38 cellular contexts compared by ENCODE assay signal in genomic region chr3:138007898-138008297, GRCh38. TPM values are rescaled to one million over a fixed set of nuclear protein-coding genes. Genes with fewer than 3 reads are reported as not detected.
"Had no signal": no experiment of that assay in that cellular context is flagged by ENCODE, and none has a peak within 500 bp of the region (broad histone marks: within the 10 kb centered on the region; RNA-seq: fewer than 3 reads in every experiment).

No MANE protein-coding gene starts in this region.

- ATAC-seq: activated CD4-positive, alpha-beta T cell treated with anti-CD3 and anti-CD28 coated beads for 36 hours; activated CD4-positive, CD25-positive, alpha-beta regulatory T cell treated with anti-CD3 and anti-CD28 coated beads, Interleukin-2, amount 50 U/mL, for 24 hours; activated CD8-positive, alpha-beta memory T cell treated with anti-CD3 and anti-CD28 coated beads, Interleukin-2, amount 10 ng/mL, durations not matched to agents 7 days and 5 days; activated CD8-positive, alpha-beta T cell treated with anti-CD3 and anti-CD28 coated beads, Interleukin-2, amount 10 ng/mL, durations not matched to agents 7 days and 5 days; activated naive CD8-positive, alpha-beta T cell treated with anti-CD3 and anti-CD28 coated beads, Interleukin-2, amount 50 U/mL, for 24 hours had no signal

- H3K27ac Mint-ChIP-seq: activated CD4-positive, alpha-beta memory T cell treated with anti-CD3 and anti-CD28 coated beads, Interleukin-2, amount 10 ng/mL, durations not matched to agents 7 days and 5 days; activated CD4-positive, alpha-beta T cell treated with anti-CD3 and anti-CD28 coated beads for 36 hours; activated CD8-positive, alpha-beta memory T cell treated with anti-CD3 and anti-CD28 coated beads, Interleukin-2, amount 10 ng/mL, durations not matched to agents 7 days and 5 days; activated CD8-positive, alpha-beta T cell treated with anti-CD3 and anti-CD28 coated beads, Interleukin-2, amount 10 ng/mL, durations not matched to agents 7 days and 5 days; activated naive CD4-positive, alpha-beta T cell treated with anti-CD3 and anti-CD28 coated beads, Interleukin-2, amount 10 ng/mL, durations not matched to agents 7 days and 5 days; activated naive CD4-positive, alpha-beta T cell treated with anti-CD3 and anti-CD28 coated beads, Interleukin-2, amount 50 U/mL, for 24 hours; activated naive CD8-positive, alpha-beta T cell; activated naive CD8-positive, alpha-beta T cell treated with anti-CD3 and anti-CD28 coated beads, Interleukin-2, amount 10 ng/mL, durations not matched to agents 7 days and 5 days; activated naive CD8-positive, alpha-beta T cell treated with anti-CD3 and anti-CD28 coated beads, Interleukin-2, amount 50 U/mL, for 24 hours; activated T-cell treated with anti-CD3 and anti-CD28 coated beads, Interleukin-2, amount 50 U/mL, for 24 hours; activated T-helper 2 cell treated with anti-CD3 and anti-CD28 coated beads, Interferon-gamma antibody, Interleukin-2, Interleukin-4, amounts not matched to agents 10 μg/mL and 5 μg/mL and 100 μg/mL, durations not matched to agents 14 hours and 24 hours and 36 hours; brain; T-helper 1 cell treated with Interleukin-12 subunit alpha and Interleukin-12 subunit beta and Interleukin-4 antibody, amounts not matched to agents 30 μg/mL and 1 μg/mL, for 36 hours; T-helper 2 cell treated with Interferon-gamma antibody and Interleukin-4, amounts not matched to agents 5 μg/mL and 100 μg/mL, for 36 hours had no signal

- FAIRE-seq: bronchial epithelial cell, TTC549 had no signal

- H3K27ac ChIP-seq: ascending aorta, cardiac muscle cell, VCaP had no signal

- H3K9me3 ChIP-seq: ascending aorta had no signal

- H3K4me3 Mint-ChIP-seq: activated CD4-positive, alpha-beta memory T cell treated with anti-CD3 and anti-CD28 coated beads, Interleukin-2, amount 10 ng/mL, durations not matched to agents 7 days and 5 days; activated CD4-positive, alpha-beta T cell treated with anti-CD3 and anti-CD28 coated beads for 36 hours; activated CD8-positive, alpha-beta memory T cell treated with anti-CD3 and anti-CD28 coated beads, Interleukin-2, amount 10 ng/mL, durations not matched to agents 7 days and 5 days; activated CD8-positive, alpha-beta T cell treated with anti-CD3 and anti-CD28 coated beads, Interleukin-2, amount 10 ng/mL, durations not matched to agents 7 days and 5 days; activated naive CD4-positive, alpha-beta T cell treated with anti-CD3 and anti-CD28 coated beads, Interleukin-2, amount 10 ng/mL, durations not matched to agents 7 days and 5 days; activated naive CD4-positive, alpha-beta T cell treated with anti-CD3 and anti-CD28 coated beads, Interleukin-2, amount 50 U/mL, for 24 hours; activated naive CD8-positive, alpha-beta T cell; activated naive CD8-positive, alpha-beta T cell treated with anti-CD3 and anti-CD28 coated beads, Interleukin-2, amount 10 ng/mL, durations not matched to agents 7 days and 5 days; activated naive CD8-positive, alpha-beta T cell treated with anti-CD3 and anti-CD28 coated beads, Interleukin-2, amount 50 U/mL, for 24 hours; activated T-cell treated with anti-CD3 and anti-CD28 coated beads, Interleukin-2, amount 50 U/mL, for 24 hours; brain; central memory CD8-positive, alpha-beta T cell; T-helper 1 cell treated with Interleukin-12 subunit alpha and Interleukin-12 subunit beta and Interleukin-4 antibody, amounts not matched to agents 30 μg/mL and 1 μg/mL, for 36 hours; T-helper 2 cell treated with Interferon-gamma antibody and Interleukin-4, amounts not matched to agents 5 μg/mL and 100 μg/mL, for 36 hours had no signal

- H3K4me1 ChIP-seq: ascending aorta had no signal

- H3K36me3 ChIP-seq: ascending aorta, cardiac muscle cell had no signal

- DNase-seq: activated CD4-positive, alpha-beta memory T cell treated with anti-CD3 and anti-CD28 coated beads, Interleukin-2, amount 10 ng/mL, durations not matched to agents 7 days and 5 days; activated CD4-positive, alpha-beta T cell treated with anti-CD3 and anti-CD28 coated beads for 1 hour; activated CD4-positive, alpha-beta T cell treated with anti-CD3 and anti-CD28 coated beads for 36 hours; activated CD4-positive, alpha-beta T cell treated with anti-CD3 and anti-CD28 coated beads for 48 hours; activated CD4-positive, alpha-beta T cell treated with anti-CD3 and anti-CD28 coated beads, Interleukin-2, amount 50 U/mL, for 1 hour; activated CD4-positive, alpha-beta T cell treated with anti-CD3 and anti-CD28 coated beads, Interleukin-2, amount 50 U/mL, for 48 hours; activated CD4-positive, CD25-positive, alpha-beta regulatory T cell; activated CD8-positive, alpha-beta memory T cell treated with anti-CD3 and anti-CD28 coated beads for 24 hours; activated CD8-positive, alpha-beta memory T cell treated with anti-CD3 and anti-CD28 coated beads, Interleukin-2, amount 10 ng/mL, durations not matched to agents 7 days and 5 days; activated CD8-positive, alpha-beta memory T cell treated with anti-CD3 and anti-CD28 coated beads, Interleukin-2, amount 50 U/mL, for 48 hours; activated CD8-positive, alpha-beta T cell treated with anti-CD3 and anti-CD28 coated beads, Interleukin-2, amount 10 ng/mL, durations not matched to agents 7 days and 5 days; activated effector memory CD4-positive, alpha-beta T cell treated with Interleukin-2 at 50 U/mL for 16 hours; activated gamma-delta T cell; activated naive CD4-positive, alpha-beta T cell treated with anti-CD3 and anti-CD28 coated beads, Interleukin-2, amount 10 ng/mL, durations not matched to agents 7 days and 5 days; activated naive CD4-positive, alpha-beta T cell treated with Interleukin-2 at 50 U/mL for 16 hours; activated naive CD8-positive, alpha-beta T cell treated with anti-CD3 and anti-CD28 coated beads, Interleukin-2, amount 10 ng/mL, durations not matched to agents 7 days and 5 days; activated naive CD8-positive, alpha-beta T cell treated with anti-CD3 and anti-CD28 coated beads, Interleukin-2, amount 50 U/mL, for 24 hours; activated T-cell treated with anti-CD3 and anti-CD28 coated beads, Interleukin-2, amount 50 U/mL, for 24 hours; activated T-cell treated with anti-CD3 and anti-CD28 coated beads, Interleukin-2, amount 50 U/mL, for 48 hours; amygdala; anterior cingulate cortex; caudate nucleus; T-helper 1 cell; T-helper 2 cell; T-helper 9 cell had no signal

- H3K4me3 ChIP-seq: ascending aorta, cardiac muscle cell had no signal

- H3K27me3 Mint-ChIP-seq: activated CD4-positive, alpha-beta memory T cell treated with anti-CD3 and anti-CD28 coated beads, Interleukin-2, amount 10 ng/mL, durations not matched to agents 7 days and 5 days; activated naive CD4-positive, alpha-beta T cell treated with anti-CD3 and anti-CD28 coated beads, Interleukin-2, amount 10 ng/mL, durations not matched to agents 7 days and 5 days; activated naive CD4-positive, alpha-beta T cell treated with anti-CD3 and anti-CD28 coated beads, Interleukin-2, amount 50 U/mL, for 24 hours; activated T-cell treated with anti-CD3 and anti-CD28 coated beads, Interleukin-2, amount 50 U/mL, for 24 hours; brain had no signal

- H3K4me1 Mint-ChIP-seq: activated CD4-positive, alpha-beta memory T cell treated with anti-CD3 and anti-CD28 coated beads, Interleukin-2, amount 10 ng/mL, durations not matched to agents 7 days and 5 days; activated CD4-positive, alpha-beta T cell treated with anti-CD3 and anti-CD28 coated beads for 36 hours; activated CD8-positive, alpha-beta memory T cell treated with anti-CD3 and anti-CD28 coated beads, Interleukin-2, amount 10 ng/mL, durations not matched to agents 7 days and 5 days; activated naive CD4-positive, alpha-beta T cell treated with anti-CD3 and anti-CD28 coated beads, Interleukin-2, amount 10 ng/mL, durations not matched to agents 7 days and 5 days; activated naive CD4-positive, alpha-beta T cell treated with anti-CD3 and anti-CD28 coated beads, Interleukin-2, amount 50 U/mL, for 24 hours; activated naive CD8-positive, alpha-beta T cell treated with anti-CD3 and anti-CD28 coated beads, Interleukin-2, amount 10 ng/mL, durations not matched to agents 7 days and 5 days; activated naive CD8-positive, alpha-beta T cell treated with anti-CD3 and anti-CD28 coated beads, Interleukin-2, amount 50 U/mL, for 24 hours; brain; central memory CD8-positive, alpha-beta T cell had no signal

- H3K9me3 Mint-ChIP-seq: activated CD4-positive, alpha-beta memory T cell treated with anti-CD3 and anti-CD28 coated beads, Interleukin-2, amount 10 ng/mL, durations not matched to agents 7 days and 5 days; activated naive CD4-positive, alpha-beta T cell treated with anti-CD3 and anti-CD28 coated beads, Interleukin-2, amount 10 ng/mL, durations not matched to agents 7 days and 5 days; activated naive CD4-positive, alpha-beta T cell treated with anti-CD3 and anti-CD28 coated beads, Interleukin-2, amount 50 U/mL, for 24 hours; activated naive CD8-positive, alpha-beta T cell treated with anti-CD3 and anti-CD28 coated beads, Interleukin-2, amount 10 ng/mL, durations not matched to agents 7 days and 5 days; activated naive CD8-positive, alpha-beta T cell treated with anti-CD3 and anti-CD28 coated beads, Interleukin-2, amount 50 U/mL, for 24 hours; activated T-cell treated with anti-CD3 and anti-CD28 coated beads, Interleukin-2, amount 50 U/mL, for 24 hours; activated T-helper 2 cell treated with anti-CD3 and anti-CD28 coated beads, Interferon-gamma antibody, Interleukin-2, Interleukin-4, amounts not matched to agents 10 μg/mL and 5 μg/mL and 100 μg/mL, durations not matched to agents 14 hours and 24 hours and 36 hours; brain; central memory CD8-positive, alpha-beta T cell; T-helper 1 cell treated with Interleukin-12 subunit alpha and Interleukin-12 subunit beta and Interleukin-4 antibody, amounts not matched to agents 30 μg/mL and 1 μg/mL, for 36 hours; T-helper 2 cell treated with Interferon-gamma antibody and Interleukin-4, amounts not matched to agents 5 μg/mL and 100 μg/mL, for 36 hours had no signal

- H3K36me3 Mint-ChIP-seq: activated CD8-positive, alpha-beta memory T cell treated with anti-CD3 and anti-CD28 coated beads, Interleukin-2, amount 10 ng/mL, durations not matched to agents 7 days and 5 days; activated naive CD4-positive, alpha-beta T cell treated with anti-CD3 and anti-CD28 coated beads, Interleukin-2, amount 10 ng/mL, durations not matched to agents 7 days and 5 days; activated naive CD4-positive, alpha-beta T cell treated with anti-CD3 and anti-CD28 coated beads, Interleukin-2, amount 50 U/mL, for 24 hours; activated naive CD8-positive, alpha-beta T cell; activated naive CD8-positive, alpha-beta T cell treated with anti-CD3 and anti-CD28 coated beads, Interleukin-2, amount 10 ng/mL, durations not matched to agents 7 days and 5 days; brain had no signal

- H3K27me3 ChIP-seq: ascending aorta, cardiac muscle cell had no signal

RNA-seq across cellular contexts. Expression of gene CLDN18, which starts 2.1 kb away (rescaled TPM):
- total RNA-seq: activated CD4-positive, alpha-beta memory T cell treated with anti-CD3 and anti-CD28 coated beads, Interleukin-2, amount 10 ng/mL, durations not matched to agents 7 days and 5 days; activated CD4-positive, alpha-beta T cell treated with anti-CD3 and anti-CD28 coated beads for 36 hours; activated CD8-positive, alpha-beta memory T cell treated with anti-CD3 and anti-CD28 coated beads, Interleukin-2, amount 10 ng/mL, durations not matched to agents 7 days and 5 days; activated CD8-positive, alpha-beta T cell treated with anti-CD3 and anti-CD28 coated beads, Interleukin-2, amount 10 ng/mL, durations not matched to agents 7 days and 5 days; activated naive CD8-positive, alpha-beta T cell treated with anti-CD3 and anti-CD28 coated beads, Interleukin-2, amount 10 ng/mL, durations not matched to agents 7 days and 5 days; activated T-helper 2 cell treated with anti-CD3 and anti-CD28 coated beads, Interferon-gamma antibody, Interleukin-2, Interleukin-4, amounts not matched to agents 10 μg/mL and 5 μg/mL and 100 μg/mL, durations not matched to agents 14 hours and 24 hours and 36 hours; bronchial epithelial cell; cardiac muscle cell had no signal
